7 cellular contexts compared by ENCODE assay signal in genomic region chr9:20117482-20117881, GRCh38.
"Had no signal": no experiment of that assay in that cellular context is flagged by ENCODE, and none has a peak within 500 bp of the region (broad histone marks: within the 10 kb centered on the region; RNA-seq: fewer than 3 reads in every experiment).

No MANE protein-coding gene starts in this region.

- H3K4me2 ChIP-seq: GM23338 had no signal

- H3K4me3 Mint-ChIP-seq: GM23338, H9 had no signal

- H3K4me3 ChIP-seq: GM23338, K562 had no signal

- H3K27ac ChIP-seq: HL-60 had no signal

- H2AFZ ChIP-seq: GM23338 had no signal

- DNase-seq: H9, HCEC 1CT, IMR-90, KG1 had no signal

- H3K27ac Mint-ChIP-seq: GM23338, H9 had no signal

- ATAC-seq: GM23338, K562 had no signal
